ENCODE assay signal across 28 cellular contexts in the genomic region with DNA sequence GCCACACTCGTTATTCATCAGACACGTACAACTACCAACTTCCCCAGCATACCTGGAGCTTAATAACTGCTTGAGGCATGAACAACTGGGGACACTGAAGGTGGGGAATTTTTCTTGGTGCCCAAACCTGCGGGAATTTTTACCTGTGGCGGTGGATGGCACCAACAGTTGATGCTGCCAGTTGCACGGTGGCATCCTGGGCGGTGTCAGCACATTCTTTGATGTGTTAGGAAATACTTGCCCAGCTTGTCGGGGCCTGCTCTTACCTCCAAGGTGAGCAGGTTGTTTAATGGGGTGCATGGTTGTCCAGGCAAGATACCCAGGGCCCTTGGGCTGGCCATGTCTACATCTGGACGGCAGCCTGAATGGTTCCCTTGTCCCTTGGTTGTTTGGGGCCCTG.
DNase-seq lines count a peak whose midpoint lies in the region; ATAC-seq, FAIRE-seq and TF ChIP-seq lines count a peak whose summit lies in the region.
"Had no signal": no experiment of that assay in that cellular context is flagged by ENCODE, and none has a peak within 500 bp of the region (broad histone marks: within the 10 kb centered on the region; RNA-seq: fewer than 3 reads in every experiment).

No MANE protein-coding gene starts in this region.

- H2AFZ ChIP-seq in mesenchymal stem cell (ENCODE audit: low read depth, low read length), result no peak overlapping the region

- H3K9me3 ChIP-seq in heart left ventricle (no peaks in the 10 kb centered on the region), mesenchymal stem cell (ENCODE audit: control insufficient read depth, low read length) (no peaks in the 10 kb centered on the region), Peyer's patch (no peaks in the 10 kb centered on the region)

- no peak overlapping the region for H3K18ac ChIP-seq in mesenchymal stem cell (ENCODE audit: low read depth in 1 of 2, low read length in 2 of 2)

- H3K4ac ChIP-seq in mesenchymal stem cell (ENCODE audit: low read depth in 1 of 2, low read length in 2 of 2), result no peak overlapping the region

- no peak for FAIRE-seq in GM12891 (lab: Jason Lieb, UNC)
- FAIRE-seq: GM12878, H1 had no signal

- H3K27me3 ChIP-seq in heart left ventricle (no peaks in the 10 kb centered on the region), mesenchymal stem cell (ENCODE audit: control insufficient read depth in 1 of 2, insufficient read depth in 1 of 2, low read length in 2 of 2) (no peaks in the 10 kb centered on the region), Peyer's patch (no peaks in the 10 kb centered on the region)

- H3K4me1 ChIP-seq in heart left ventricle (peaks cover 0 to 29% (median 0%) of the 10 kb centered on the region in 12 donors), mesenchymal stem cell (ENCODE audit: control insufficient read depth, insufficient read depth, low read depth, low read length) (no peaks in the 10 kb centered on the region), Peyer's patch (no peaks in the 10 kb centered on the region)

- H4K8ac ChIP-seq in mesenchymal stem cell (ENCODE audit: low read length), result no peak overlapping the region

- H3K4me2 ChIP-seq in mesenchymal stem cell (ENCODE audit: low read length, poor library complexity, severe bottlenecking), result no peak overlapping the region

- ATAC-seq in Right ventricle myocardium superior (ENCODE audit: poor library complexity) (no peak), heart left ventricle (no peak), HG03354 (IDR thresholded peaks at IDR 0.05; ENCODE audit: poor library complexity, severe bottlenecking, unreplicated experiment) (no peak)
- ATAC-seq: GM12878 had no signal

- H3K4me3 ChIP-seq in heart left ventricle (no peak overlapping the region), mesenchymal stem cell (ENCODE audit: insufficient read depth in 1 of 2, low read depth in 1 of 2, low read length in 2 of 2) (no peak overlapping the region), Peyer's patch (no peak overlapping the region)
- H3K4me3 ChIP-seq: GM12878, SK-N-MC had no signal

- no peak overlapping the region for H3K9ac ChIP-seq in mesenchymal stem cell (ENCODE audit: low read length)

- 83 to 94% (median 90%) methylated on average over 7 to 8 of the region's 8 CpGs for WGBS in heart left ventricle, 4 donors
- 91% methylated on average over 7 of the region's 8 CpGs for WGBS in mesenchymal stem cell

- H3K27ac ChIP-seq in heart left ventricle (no peak overlapping the region), epithelial cell of prostate (peak overlapping the region; percentile 51), mesenchymal stem cell (ENCODE audit: low read length, poor library complexity, severe bottlenecking) (no peak overlapping the region), Peyer's patch (no peak overlapping the region)
- H3K27ac ChIP-seq: 22Rv1, C4-2B, HL-60, SK-N-MC had no signal

- H3K79me1 ChIP-seq in mesenchymal stem cell (replicated peaks; ENCODE audit: low read length, poor library complexity, severe bottlenecking), result no peaks in the 10 kb centered on the region

- H2BK15ac ChIP-seq in mesenchymal stem cell (ENCODE audit: low read depth, poor library complexity, severe bottlenecking), result no peak overlapping the region

- no peak overlapping the region for H2AK5ac ChIP-seq in mesenchymal stem cell (ENCODE audit: low read length, severe bottlenecking)

- H2BK12ac ChIP-seq in mesenchymal stem cell (ENCODE audit: low read length in 2 of 2), result no peak overlapping the region

- H2BK120ac ChIP-seq in mesenchymal stem cell (ENCODE audit: low read depth, low read length), result no peak overlapping the region

- H3K14ac ChIP-seq in mesenchymal stem cell (ENCODE audit: low read length in 2 of 2), result no peak overlapping the region

- TF ChIP-seq POLR2A in heart left ventricle (IDR thresholded peaks at IDR 0.05) (no peak), Peyer's patch (IDR thresholded peaks at IDR 0.05) (no peak), GM12891 (IDR thresholded peaks at IDR 0.05; ENCODE audit: low read depth, low read length) (no peak)

- no peak overlapping the region for H2BK5ac ChIP-seq in mesenchymal stem cell (ENCODE audit: low read depth, low read length, poor library complexity, severe bottlenecking)

- H3K36me3 ChIP-seq in heart left ventricle, result peaks cover 0 to 17% (median 3%) of the 10 kb centered on the region in 9 donors
- no peaks in the 10 kb centered on the region for H3K36me3 ChIP-seq in mesenchymal stem cell (ENCODE audit: control insufficient read depth in 1 of 2, insufficient read depth in 2 of 2, low read depth in 1 of 2, low read length in 2 of 2)
- H3K36me3 ChIP-seq in Peyer's patch, result peaks cover 0 to 23% (median 0%) of the 10 kb centered on the region in 3 donors

- DNase-seq in Right ventricle myocardium superior, result peak; percentile 20
- no peak for DNase-seq in heart left ventricle
- DNase-seq in epithelial cell of prostate (ENCODE audit: low read depth, low spot score), result no peak
- DNase-seq in mesenchymal stem cell, result no peak
- no peak for DNase-seq in activated effector memory CD4-positive, alpha-beta T cell treated with anti-CD3 and anti-CD28 coated beads, Interleukin-2, amount 50 U/mL, for 16 hours
- no peak for DNase-seq in Peyer's patch
- no peak for DNase-seq in GM12891 (ENCODE audit: insufficient read length, low spot score)
- DNase-seq: CD8-positive, alpha-beta memory T cell; DMS 273 treated with DMSO at 0.1 percent for 48 hours; DMS79; EL; GDM1; HCEC 1CT; Karpas-422; NCI-H1092 treated with DMSO at 0.1 percent for 48 hours; NCI-H1436; NCI-H187 treated with DMSO at 0.1 percent for 48 hours; NCI-H2171 treated with DMSO at 0.1 percent for 48 hours; NCI-H524; NCI-H748 treated with DMSO at 0.1 percent for 48 hours; SHP77 treated with DMSO at 0.1 percent for 48 hours had no signal

- peak overlapping the region; percentile 41 for H4K91ac ChIP-seq in mesenchymal stem cell (ENCODE audit: low read length)

- TF ChIP-seq CTCF in heart left ventricle (IDR thresholded peaks at IDR 0.05) (no peak), Peyer's patch (IDR thresholded peaks at IDR 0.05) (no peak)

- H3K23ac ChIP-seq in mesenchymal stem cell (ENCODE audit: low read length in 2 of 2), result no peak overlapping the region

- intact Hi-C loops in Right ventricle myocardium superior (cut with DNase I) (no loop called here), heart left ventricle (cut with DNase I) (no loop called here)

TF ChIP-seq in GM12891, 5 proteins besides CTCF, POLR2A, EP300 and RAD21:
- TF ChIP-seq PAX5 (IDR thresholded peaks at IDR 0.05; ENCODE audit: insufficient read depth, low read length, severe bottlenecking), result no peak
